In the genomic region with DNA sequence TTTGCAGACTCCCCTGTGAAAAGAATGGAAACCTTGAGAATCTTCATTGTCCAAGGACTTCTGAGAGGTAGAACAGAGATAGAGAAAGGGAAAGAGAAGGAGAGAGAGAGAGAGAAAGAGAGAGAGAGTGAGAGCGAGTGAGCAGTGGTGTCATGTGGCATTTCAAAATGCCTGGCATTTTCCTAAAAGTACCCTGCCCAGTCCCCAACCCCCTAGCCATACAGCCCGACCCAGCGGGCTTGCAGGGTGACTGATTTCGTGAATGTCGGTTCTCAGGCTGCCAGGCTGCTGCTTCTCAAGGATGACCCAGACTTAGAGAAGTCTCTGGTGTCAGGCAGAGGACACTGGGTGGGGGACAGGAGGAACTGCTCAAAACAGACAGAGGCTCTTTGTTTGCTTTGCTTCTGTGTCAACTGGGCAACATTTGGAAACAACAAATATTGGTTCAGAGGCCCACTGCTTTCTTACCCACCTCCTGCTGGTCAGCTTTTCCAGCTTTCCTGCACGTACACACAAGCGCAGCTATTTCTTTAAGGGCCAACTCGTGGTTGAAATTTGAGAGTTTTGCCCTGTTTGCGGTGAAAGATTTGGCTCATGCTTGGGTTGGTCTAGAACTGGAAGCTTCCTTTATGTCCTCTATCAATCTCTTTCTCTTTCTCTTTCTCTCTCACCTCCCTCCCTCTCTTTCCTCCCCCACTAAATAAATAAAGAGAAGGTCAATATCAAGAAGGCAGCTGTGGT, we compare ENCODE assay signal across 1 cellular context.
TF ChIP-seq lines count a peak whose summit lies in the region.

No MANE protein-coding gene starts in this region.

TF ChIP-seq in HepG2, 621 proteins besides CTCF, POLR2A, EP300 and RAD21 (continued from another document and continues in another):
- TF ChIP-seq, protein P1, sequence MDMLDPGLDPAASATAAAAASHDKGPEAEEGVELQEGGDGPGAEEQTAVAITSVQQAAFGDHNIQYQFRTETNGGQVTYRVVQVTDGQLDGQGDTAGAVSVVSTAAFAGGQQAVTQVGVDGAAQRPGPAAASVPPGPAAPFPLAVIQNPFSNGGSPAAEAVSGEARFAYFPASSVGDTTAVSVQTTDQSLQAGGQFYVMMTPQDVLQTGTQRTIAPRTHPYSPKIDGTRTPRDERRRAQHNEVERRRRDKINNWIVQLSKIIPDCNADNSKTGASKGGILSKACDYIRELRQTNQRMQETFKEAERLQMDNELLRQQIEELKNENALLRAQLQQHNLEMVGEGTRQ (IDR thresholded peaks at IDR 0.05; ENCODE audit: low read depth, low read length), result no peak
- TF ChIP-seq, protein P1 (CRISPR knock-in tag; IDR thresholded peaks at IDR 0.05; ENCODE audit: borderline replicate concordance), result no peak
- TF ChIP-seq ZNF768 (CRISPR knock-in tag; IDR thresholded peaks at IDR 0.05) (no peak), MAZ (IDR thresholded peaks at IDR 0.05; ENCODE audit: borderline replicate concordance, low read depth, low read length) (0 out of 2 replicates have a peak, but pooled peaks have one; percentile 9), MAZ (CRISPR knock-in tag; IDR thresholded peaks at IDR 0.05; ENCODE audit: low read depth) (peak; percentile 67), NFKBIZ (CRISPR knock-in tag; IDR thresholded peaks at IDR 0.05) (peak; percentile 84; the same call in 1 of the 2 replicates), BHLHE40 (IDR thresholded peaks at IDR 0.05; ENCODE audit: low read length) (no peak), ZNF816 (CRISPR knock-in tag; IDR thresholded peaks at IDR 0.05; ENCODE audit: borderline replicate concordance) (peak; percentile 84; the same call in 1 of the 2 replicates), TBX3 (IDR thresholded peaks at IDR 0.05; ENCODE audit: borderline replicate concordance) (peak; percentile 92; the same call in 1 of the 2 replicates), FOXK2 (IDR thresholded peaks at IDR 0.05) (peak; percentile 75), GZF1 (CRISPR knock-in tag; IDR thresholded peaks at IDR 0.05) (no peak), MXD4 (CRISPR knock-in tag; IDR thresholded peaks at IDR 0.05) (peak; percentile 77), RNF219 (CRISPR knock-in tag; IDR thresholded peaks at IDR 0.05) (0 out of 2 replicates have a peak, but pooled peaks have one; percentile 7), RBM22 (optimal IDR thresholded peaks at IDR 0.05; ENCODE audit: low read length) (no peak), ZNF556 (CRISPR knock-in tag; IDR thresholded peaks at IDR 0.05; ENCODE audit: borderline replicate concordance) (peak; percentile 83; the same call in 1 of the 2 replicates), ZHX2 (IDR thresholded peaks at IDR 0.05; ENCODE audit: low read depth) (0 out of 2 replicates have a peak, but pooled peaks have one; percentile 26), ZHX2 (CRISPR knock-in tag; IDR thresholded peaks at IDR 0.05; ENCODE audit: borderline replicate concordance) (no peak), ARID4A (CRISPR knock-in tag; IDR thresholded peaks at IDR 0.05; ENCODE audit: borderline replicate concordance) (peak; percentile 79; the same call in 1 of the 2 replicates), HOXA5 (CRISPR knock-in tag; IDR thresholded peaks at IDR 0.05) (peak; percentile 81; the same call in 1 of the 2 replicates), ZNF615 (CRISPR knock-in tag; IDR thresholded peaks at IDR 0.05; ENCODE audit: borderline replicate concordance) (no peak), TCF12 (IDR thresholded peaks at IDR 0.05) (no peak), TCF12 (CRISPR knock-in tag; IDR thresholded peaks at IDR 0.05) (peak; percentile 94), KAT2B (IDR thresholded peaks at IDR 0.05; ENCODE audit: borderline replicate concordance, low read depth, low read length) (no peak), KDM4B (CRISPR knock-in tag; IDR thresholded peaks at IDR 0.05) (peak; percentile 86), ZNF326 (CRISPR knock-in tag; IDR thresholded peaks at IDR 0.05; ENCODE audit: borderline replicate concordance) (no peak), FOXC1 (CRISPR knock-in tag; IDR thresholded peaks at IDR 0.05; ENCODE audit: borderline replicate concordance) (peak; percentile 52; the same call in 1 of the 2 replicates), HMG20B (CRISPR knock-in tag; conservative IDR thresholded peaks at IDR 0.05) (peak; percentile 93), XBP1 (CRISPR knock-in tag; IDR thresholded peaks at IDR 0.05) (no peak), PITX1 (CRISPR knock-in tag; IDR thresholded peaks at IDR 0.05) (peak; percentile 93), ZNF792 (CRISPR knock-in tag; IDR thresholded peaks at IDR 0.05) (peak; percentile 95), CENPT (CRISPR knock-in tag; IDR thresholded peaks at IDR 0.05; ENCODE audit: low read depth) (no peak), MEIS2 (CRISPR knock-in tag; IDR thresholded peaks at IDR 0.05) (peak; percentile 91), ARID2 (CRISPR knock-in tag; IDR thresholded peaks at IDR 0.05; ENCODE audit: borderline replicate concordance) (0 out of 2 replicates have a peak, but pooled peaks have one; percentile 77)
- TF ChIP-seq, protein P2, sequence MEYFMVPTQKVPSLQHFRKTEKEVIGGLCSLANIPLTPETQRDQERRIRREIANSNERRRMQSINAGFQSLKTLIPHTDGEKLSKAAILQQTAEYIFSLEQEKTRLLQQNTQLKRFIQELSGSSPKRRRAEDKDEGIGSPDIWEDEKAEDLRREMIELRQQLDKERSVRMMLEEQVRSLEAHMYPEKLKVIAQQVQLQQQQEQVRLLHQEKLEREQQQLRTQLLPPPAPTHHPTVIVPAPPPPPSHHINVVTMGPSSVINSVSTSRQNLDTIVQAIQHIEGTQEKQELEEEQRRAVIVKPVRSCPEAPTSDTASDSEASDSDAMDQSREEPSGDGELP (IDR thresholded peaks at IDR 0.05; ENCODE audit: borderline replicate concordance, low read depth), result peak; percentile 90
- TF ChIP-seq, protein P3, sequence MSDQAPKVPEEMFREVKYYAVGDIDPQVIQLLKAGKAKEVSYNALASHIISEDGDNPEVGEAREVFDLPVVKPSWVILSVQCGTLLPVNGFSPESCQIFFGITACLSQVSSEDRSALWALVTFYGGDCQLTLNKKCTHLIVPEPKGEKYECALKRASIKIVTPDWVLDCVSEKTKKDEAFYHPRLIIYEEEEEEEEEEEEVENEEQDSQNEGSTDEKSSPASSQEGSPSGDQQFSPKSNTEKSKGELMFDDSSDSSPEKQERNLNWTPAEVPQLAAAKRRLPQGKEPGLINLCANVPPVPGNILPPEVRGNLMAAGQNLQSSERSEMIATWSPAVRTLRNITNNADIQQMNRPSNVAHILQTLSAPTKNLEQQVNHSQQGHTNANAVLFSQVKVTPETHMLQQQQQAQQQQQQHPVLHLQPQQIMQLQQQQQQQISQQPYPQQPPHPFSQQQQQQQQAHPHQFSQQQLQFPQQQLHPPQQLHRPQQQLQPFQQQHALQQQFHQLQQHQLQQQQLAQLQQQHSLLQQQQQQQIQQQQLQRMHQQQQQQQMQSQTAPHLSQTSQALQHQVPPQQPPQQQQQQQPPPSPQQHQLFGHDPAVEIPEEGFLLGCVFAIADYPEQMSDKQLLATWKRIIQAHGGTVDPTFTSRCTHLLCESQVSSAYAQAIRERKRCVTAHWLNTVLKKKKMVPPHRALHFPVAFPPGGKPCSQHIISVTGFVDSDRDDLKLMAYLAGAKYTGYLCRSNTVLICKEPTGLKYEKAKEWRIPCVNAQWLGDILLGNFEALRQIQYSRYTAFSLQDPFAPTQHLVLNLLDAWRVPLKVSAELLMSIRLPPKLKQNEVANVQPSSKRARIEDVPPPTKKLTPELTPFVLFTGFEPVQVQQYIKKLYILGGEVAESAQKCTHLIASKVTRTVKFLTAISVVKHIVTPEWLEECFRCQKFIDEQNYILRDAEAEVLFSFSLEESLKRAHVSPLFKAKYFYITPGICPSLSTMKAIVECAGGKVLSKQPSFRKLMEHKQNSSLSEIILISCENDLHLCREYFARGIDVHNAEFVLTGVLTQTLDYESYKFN (CRISPR knock-in tag; conservative IDR thresholded peaks at IDR 0.05), result peak; percentile 99
- TF ChIP-seq, protein P4, sequence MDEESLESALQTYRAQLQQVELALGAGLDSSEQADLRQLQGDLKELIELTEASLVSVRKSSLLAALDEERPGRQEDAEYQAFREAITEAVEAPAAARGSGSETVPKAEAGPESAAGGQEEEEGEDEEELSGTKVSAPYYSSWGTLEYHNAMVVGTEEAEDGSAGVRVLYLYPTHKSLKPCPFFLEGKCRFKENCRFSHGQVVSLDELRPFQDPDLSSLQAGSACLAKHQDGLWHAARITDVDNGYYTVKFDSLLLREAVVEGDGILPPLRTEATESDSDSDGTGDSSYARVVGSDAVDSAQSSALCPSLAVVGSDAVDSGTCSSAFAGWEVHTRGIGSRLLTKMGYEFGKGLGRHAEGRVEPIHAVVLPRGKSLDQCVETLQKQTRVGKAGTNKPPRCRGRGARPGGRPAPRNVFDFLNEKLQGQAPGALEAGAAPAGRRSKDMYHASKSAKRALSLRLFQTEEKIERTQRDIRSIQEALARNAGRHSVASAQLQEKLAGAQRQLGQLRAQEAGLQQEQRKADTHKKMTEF (CRISPR knock-in tag; IDR thresholded peaks at IDR 0.05), result peak; percentile 88
